ENCODE assay signal across 24 cellular contexts in genomic region chr9:27348785-27349489, GRCh38. TPM values are rescaled to one million over a fixed set of nuclear protein-coding genes. Genes with fewer than 3 reads are reported as not detected.
DNase-seq lines count a peak whose midpoint lies in the region; ATAC-seq and TF ChIP-seq lines count a peak whose summit lies in the region.
"Had no signal": no experiment of that assay in that cellular context is flagged by ENCODE, and none has a peak within 500 bp of the region (broad histone marks: within the 10 kb centered on the region; RNA-seq: fewer than 3 reads in every experiment).

No MANE protein-coding gene starts in this region.

- DNase-seq in NCI-H146 (lab: John Stamatoyannopoulos, UW) (peak; percentile 44), NCI-H146 treated with DMSO at 0.1 percent for 48 hours (lab: John Stamatoyannopoulos, UW; ENCODE audit: unreplicated experiment) (no peak), mesendoderm (peak; percentile 66), substantia nigra (lab: John Stamatoyannopoulos, UW) (no peak), mucosa of gallbladder (ENCODE audit: low spot score) (no peak), DMS79 (lab: John Stamatoyannopoulos, UW) (no peak)
- DNase-seq: ACHN, BE2C, DMS153, HCEC 1CT, NCI-H1092, NCI-H1417 treated with DMSO at 0.1 percent for 48 hours, NCI-H187 treated with DMSO at 0.1 percent for 48 hours, NCI-H510A treated with DMSO at 0.1 percent for 48 hours, OCI-M1, Peyer's patch, SHP77 treated with DMSO at 0.1 percent for 48 hours had no signal

- no peak overlapping the region for H2AK5ac ChIP-seq in mesendoderm (ENCODE audit: low read length)

- no CpG with 5 or more reads among the region's 4 CpGs for WGBS in mesendoderm (ENCODE audit: extremely low coverage, insufficient coverage, low lambda C conversion rate)

- TF ChIP-seq CTCF in brain (conservative IDR thresholded peaks at IDR 0.05), result no peak

- H2BK5ac ChIP-seq in mesendoderm (ENCODE audit: low read length), result no peak overlapping the region

- no peaks in the 10 kb centered on the region for H3K27me3 Mint-ChIP-seq in brain

- peaks cover 59% of the 10 kb centered on the region for H3K4me1 Mint-ChIP-seq in brain

- H3K4me3 ChIP-seq in mesendoderm (ENCODE audit: low read length), result no peak overlapping the region
- H3K4me3 ChIP-seq: Peyer's patch had no signal

- no peak overlapping the region for H4K5ac ChIP-seq in mesendoderm (ENCODE audit: low read length)

- no peaks in the 10 kb centered on the region for H3K36me3 ChIP-seq in mesendoderm (ENCODE audit: control insufficient read depth, insufficient read depth, low read length)
- H3K36me3 ChIP-seq: BE2C, Peyer's patch had no signal

- no peak overlapping the region for H3K18ac ChIP-seq in mesendoderm (ENCODE audit: low read length)

- H2BK120ac ChIP-seq in mesendoderm (ENCODE audit: low read depth, low read length), result no peak overlapping the region

- H3K4me3 Mint-ChIP-seq in brain, result peak overlapping the region in 1 of 5 experiments; percentile 6
- H3K4me3 Mint-ChIP-seq: CD14-positive monocyte had no signal

- H3K27ac ChIP-seq in mesendoderm (ENCODE audit: low read depth, low read length), result no peak overlapping the region
- peak overlapping the region; percentile 54 for H3K27ac ChIP-seq in substantia nigra (ENCODE audit: low read depth, low read length, poor library complexity, severe bottlenecking)
- H3K27ac ChIP-seq: 22Rv1, HL-60, Peyer's patch had no signal

- no peak overlapping the region for H3K56ac ChIP-seq in mesendoderm (ENCODE audit: low read length)

- no peaks in the 10 kb centered on the region for H3K79me2 ChIP-seq in mesendoderm (ENCODE audit: control insufficient read depth, insufficient read depth, low read length)

- peak overlapping the region in 3 of 5 experiments; percentile 73 to 93 (median 76) for H3K27ac Mint-ChIP-seq in brain

- H2BK15ac ChIP-seq in mesendoderm (replicated peaks; ENCODE audit: low read depth), result no peak overlapping the region

- no peak overlapping the region for H3K4ac ChIP-seq in mesendoderm (ENCODE audit: low read depth, low read length)

- peaks cover 3% of the 10 kb centered on the region for H3K36me3 Mint-ChIP-seq in brain

- H3K4me1 ChIP-seq in mesendoderm (ENCODE audit: control insufficient read depth, low read depth, low read length), result peaks cover 6% of the 10 kb centered on the region

- no peak for ATAC-seq in HG02763 (IDR thresholded peaks at IDR 0.05; ENCODE audit: unreplicated experiment)

- no peak overlapping the region for H4K8ac ChIP-seq in mesendoderm (ENCODE audit: low read depth, low read length)

- H3K23ac ChIP-seq in mesendoderm (ENCODE audit: low read length), result no peak overlapping the region

- H3K4me2 ChIP-seq in mesendoderm (ENCODE audit: low read length), result no peak overlapping the region

- no peak overlapping the region for H3K9ac ChIP-seq in mesendoderm (ENCODE audit: low read length)

- H3K27me3 ChIP-seq in mesendoderm (ENCODE audit: insufficient read depth, low read length, poor library complexity), result no peaks in the 10 kb centered on the region
- H3K27me3 ChIP-seq: BE2C, Peyer's patch had no signal

- no peaks in the 10 kb centered on the region for H3K79me1 ChIP-seq in mesendoderm (ENCODE audit: low read length)

- H3K9me3 Mint-ChIP-seq in brain, result no peaks in the 10 kb centered on the region
- H3K9me3 Mint-ChIP-seq: CD14-positive monocyte had no signal

RNA-seq across cellular contexts. Expression of gene EQTN, which starts 52.0 kb away (rescaled TPM):
- not detected for polyA plus RNA-seq in brain (ENCODE audit: insufficient read depth, low read depth, low replicate concordance)
- polyA plus RNA-seq in mesendoderm (2013, experiment 1 of 2), result not detected
- polyA plus RNA-seq in mesendoderm (2013, experiment 2 of 2), result not detected
- 0.32 TPM for total RNA-seq in mucosa of gallbladder
- total RNA-seq: G401, H1 had no signal
- polyA plus RNA-seq: CD14-positive monocyte had no signal

Comparison
In these comparisons a context has a peak if more than half of its experiments do, and no peak if none do; other contexts are left out.
1. DNase-seq: peak in NCI-H146 (single experiment) and mesendoderm (single experiment); none in NCI-H146 treated with DMSO at 0.1 percent for 48 hours (single experiment), substantia nigra (0 of 49), mucosa of gallbladder (single experiment) and DMS79 (single experiment).